ENCODE assay signal across 1 cellular context in genomic region chr14:49972840-49973239, GRCh38.
TF ChIP-seq lines count a peak whose summit lies in the region.

No MANE protein-coding gene starts in this region.

TF ChIP-seq in A549, 52 proteins besides CTCF, POLR2A, EP300 and RAD21 (continued from another document):
- TF ChIP-seq HMGXB4 (CRISPR knock-in tag; IDR thresholded peaks at IDR 0.05; ENCODE audit: borderline replicate concordance) (no peak), ATOH8 (CRISPR knock-in tag; IDR thresholded peaks at IDR 0.05; ENCODE audit: low read depth) (no peak), POLR2AphosphoS2 (conservative IDR thresholded peaks at IDR 0.05; ENCODE audit: low read length) (no peak), ZC3H11A (IDR thresholded peaks at IDR 0.05) (no peak), CHD2 (IDR thresholded peaks at IDR 0.05; ENCODE audit: low read length, partially characterized antibody) (no peak), TP53 (CRISPR knock-in tag; IDR thresholded peaks at IDR 0.05) (no peak), JUNB (IDR thresholded peaks at IDR 0.05) (peak; percentile 58; the same call in 1 of the 2 replicates)
